18 cellular contexts compared by ENCODE assay signal in genomic region chr2:76415821-76416220, GRCh38.
DNase-seq lines count a peak whose midpoint lies in the region; ATAC-seq and TF ChIP-seq lines count a peak whose summit lies in the region.
"Had no signal": no experiment of that assay in that cellular context is flagged by ENCODE, and none has a peak within 500 bp of the region (broad histone marks: within the 10 kb centered on the region; RNA-seq: fewer than 3 reads in every experiment).

No MANE protein-coding gene starts in this region.

- H3K27me3 ChIP-seq in GM06990 (replicated peaks; ENCODE audit: control insufficient read depth, insufficient read depth, low read length) = no peaks in the 10 kb centered on the region
- H3K27me3 ChIP-seq: upper lobe of left lung had no signal

- DNase-seq in GM06990 (ENCODE audit: extremely low read depth, insufficient read length) (peak; percentile 8), NOMO-1 treated with DMSO at 0.1 percent for 48 hours (lab: John Stamatoyannopoulos, UW; ENCODE audit: unreplicated experiment) (peak; percentile 64), SIG-M5 (lab: John Stamatoyannopoulos, UW) (no peak), dermis blood vessel endothelial cell (no peak), NCI-H748 (lab: John Stamatoyannopoulos, UW; ENCODE audit: unreplicated experiment) (no peak), iPS-NIHi11 (ENCODE audit: low spot score) (no peak)
- DNase-seq: activated effector memory CD4-positive, alpha-beta T cell treated with Interleukin-2 at 50 U/mL for 16 hours; foreskin melanocyte; NCI-H1930; NCI-H524 treated with DMSO at 0.1 percent for 48 hours; SW 1271; WERI-Rb-1 had no signal

- H3K4me3 ChIP-seq in GM06990 (replicated peaks; ENCODE audit: low read depth, low read length) = no peak overlapping the region
- H3K4me3 ChIP-seq: A549, skin epidermis, upper lobe of left lung had no signal

- ATAC-seq in GM19035 (IDR thresholded peaks at IDR 0.05; ENCODE audit: unreplicated experiment) = peak; percentile 81
- peak; percentile 62 for ATAC-seq in HG02973 (IDR thresholded peaks at IDR 0.05; ENCODE audit: unreplicated experiment)
- ATAC-seq: A549; stimulated activated memory B cell treated with anti-CD40 and anti-IgM and Interleukin-4, amounts not matched to agents 10 μg/mL and 1 μg/mL and 100 μg/mL, for 72 hours had no signal

- no peak for TF ChIP-seq CTCF in GM06990 (IDR thresholded peaks at IDR 0.05; ENCODE audit: insufficient read depth, low read length, poor library complexity, severe bottlenecking)

- H3K36me3 ChIP-seq in GM06990 (ENCODE audit: control insufficient read depth, insufficient read depth, low read length) = no peaks in the 10 kb centered on the region
- H3K36me3 ChIP-seq: upper lobe of left lung, WERI-Rb-1 had no signal

Comparison
In these comparisons a context has a peak if more than half of its experiments do, and no peak if none do; other contexts are left out.
1. DNase-seq: peak in GM06990 (single experiment) and NOMO-1 treated with DMSO at 0.1 percent for 48 hours (single experiment); none in SIG-M5 (single experiment), dermis blood vessel endothelial cell (single experiment), NCI-H748 (single experiment) and iPS-NIHi11 (single experiment).